In the genomic region with DNA sequence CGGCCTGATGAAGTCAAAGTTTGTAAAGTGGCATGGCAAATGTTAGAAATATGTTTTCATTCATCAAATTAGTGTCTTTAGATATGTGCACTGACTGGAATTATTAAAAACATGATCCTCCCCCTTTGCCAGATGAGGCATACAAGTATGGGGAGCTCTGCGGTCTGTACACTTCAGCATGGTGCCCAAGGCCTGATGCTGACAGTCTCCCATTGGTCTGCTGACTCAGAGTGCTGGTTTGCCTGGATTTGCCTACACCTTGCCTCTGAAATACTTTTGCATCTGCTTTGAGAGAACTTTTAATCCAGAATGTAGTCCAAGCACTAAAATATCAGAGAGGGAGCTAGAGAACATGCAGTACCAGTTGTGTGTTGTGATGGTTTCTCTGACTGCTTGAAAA, we compare ENCODE assay signal across 27 cellular contexts.
A peak's percentile ranks its signal among the peaks of the same experiment; 100 is the strongest.
DNase-seq lines count a peak whose midpoint lies in the region; TF ChIP-seq lines count a peak whose summit lies in the region.
"Had no signal": no experiment of that assay in that cellular context is flagged by ENCODE, and none has a peak within 500 bp of the region (broad histone marks: within the 10 kb centered on the region; RNA-seq: fewer than 3 reads in every experiment).

No MANE protein-coding gene starts in this region.

- no peak for TF ChIP-seq POLR2A in ovary (IDR thresholded peaks at IDR 0.05)

- no peak overlapping the region for H3K4me2 ChIP-seq in skeletal muscle satellite cell (ENCODE audit: low read length)

- H3K4me3 ChIP-seq in brain microvascular endothelial cell (ENCODE audit: low read depth, low read length) (no peak overlapping the region), skeletal muscle satellite cell (ENCODE audit: low read length) (no peak overlapping the region), ovary (no peak overlapping the region)
- H3K4me3 ChIP-seq: adrenal gland, cardiac muscle cell, heart left ventricle, left ventricle myocardium inferior, mucosa of descending colon, spleen, thyroid gland had no signal

- H3K27me3 ChIP-seq in brain microvascular endothelial cell (replicated peaks) (no peaks in the 10 kb centered on the region), skeletal muscle satellite cell (ENCODE audit: control insufficient read depth, insufficient read depth, low read length) (no peaks in the 10 kb centered on the region), ovary (no peaks in the 10 kb centered on the region)
- H3K27me3 ChIP-seq: adrenal gland, cardiac muscle cell, heart left ventricle, neutrophil, spleen, thyroid gland had no signal

- no peak for TF ChIP-seq EP300 in ovary (IDR thresholded peaks at IDR 0.05)

- intact Hi-C loops in ovary (cut with DNase I), result no loop called here

- DNase-seq in M059J (ENCODE audit: low read depth) (peak; percentile 86), brain microvascular endothelial cell (no peak), kidney tubule cell (ENCODE audit: low spot score) (peak; percentile 37), OCI-M2 (lab: John Stamatoyannopoulos, UW; ENCODE audit: unreplicated experiment) (no peak), ovary (no peak), hippocampal formation (lab: John Stamatoyannopoulos, UW) (no peak), NCI-H2196 treated with DMSO at 0.1 percent for 48 hours (lab: John Stamatoyannopoulos, UW; ENCODE audit: unreplicated experiment) (no peak)
- DNase-seq: activated B cell treated with CpG ODN at 0.5 μM for 24 hours; activated CD4-positive, alpha-beta memory T cell treated with anti-CD3 and anti-CD28 coated beads, Interleukin-2, amount 10 ng/mL, durations not matched to agents 7 days and 5 days; activated gamma-delta T cell treated with Interleukin-2 at 50 U/mL for 16 hours; adrenal gland; DMS53; GDM1; heart left ventricle; left ventricle myocardium inferior; mucosa of descending colon; NCI-H1105 treated with DMSO at 0.1 percent for 48 hours; NCI-H2081; NCI-H510A; NK-92 treated with Interleukin-12 subunit alpha and Interleukin-12 subunit beta, amount 100 ng/mL, for 24 hours; spleen; stimulated activated CD4-positive, alpha-beta T cell treated with anti-CD3 and anti-CD28 coated beads, Interleukin-4, amount 100 ng/mL, for 1 hour; stimulated activated naive CD4-positive, alpha-beta T cell treated with Interleukin-2 at 50 U/mL for 16 hours; thyroid gland had no signal

- peak overlapping the region; percentile 69 for H3K9ac ChIP-seq in skeletal muscle satellite cell (ENCODE audit: low read depth, low read length)

- H3K36me3 ChIP-seq in brain microvascular endothelial cell (replicated peaks), result no peaks in the 10 kb centered on the region
- H3K36me3 ChIP-seq in skeletal muscle satellite cell (ENCODE audit: insufficient read depth, low read length), result no peaks in the 10 kb centered on the region
- no peaks in the 10 kb centered on the region for H3K36me3 ChIP-seq in ovary
- H3K36me3 ChIP-seq: adrenal gland, cardiac muscle cell, heart left ventricle, left ventricle myocardium inferior, neutrophil, spleen, thyroid gland had no signal

- 95 to 100% (median 95%) methylated on average over 2 of the region's 2 CpGs for WGBS in ovary, 3 donors

- H3K27ac ChIP-seq in brain microvascular endothelial cell (peak overlapping the region; percentile 85), ovary (no peak overlapping the region)
- H3K27ac ChIP-seq: adrenal gland, cardiac muscle cell, heart left ventricle, left ventricle myocardium inferior, neutrophil, spleen, thyroid gland had no signal

- no peaks in the 10 kb centered on the region for H3K9me3 ChIP-seq in skeletal muscle satellite cell (replicated peaks; ENCODE audit: low read length)
- no peaks in the 10 kb centered on the region for H3K9me3 ChIP-seq in ovary
- H3K9me3 ChIP-seq: adrenal gland, mucosa of descending colon, neutrophil, thyroid gland had no signal

- TF ChIP-seq CTCF in brain microvascular endothelial cell (IDR thresholded peaks at IDR 0.05; ENCODE audit: low read depth, low read length, missing control alignments) (no peak), ovary (IDR thresholded peaks at IDR 0.05) (no peak)

- peaks cover 72% of the 10 kb centered on the region for H3K4me1 ChIP-seq in skeletal muscle satellite cell (ENCODE audit: control insufficient read depth, insufficient read depth, low read length)
- no peaks in the 10 kb centered on the region for H3K4me1 ChIP-seq in ovary (ENCODE audit: insufficient read depth)
- H3K4me1 ChIP-seq: adrenal gland had no signal

- in situ Hi-C loops in brain microvascular endothelial cell (cut with HindIII; ENCODE audit: low pct_ligation_motif_present, low sequenced_read_pairs), result no loop called here

Comparison
In these comparisons a context has a peak if more than half of its experiments do, and no peak if none do; other contexts are left out.
1. DNase-seq: peak in M059J (single experiment) and kidney tubule cell (single experiment); none in brain microvascular endothelial cell (single experiment), OCI-M2 (single experiment), ovary (0 of 5), hippocampal formation (0 of 2) and NCI-H2196 treated with DMSO at 0.1 percent for 48 hours (single experiment).